ENCODE assay signal across 11 cellular contexts in the genomic region with DNA sequence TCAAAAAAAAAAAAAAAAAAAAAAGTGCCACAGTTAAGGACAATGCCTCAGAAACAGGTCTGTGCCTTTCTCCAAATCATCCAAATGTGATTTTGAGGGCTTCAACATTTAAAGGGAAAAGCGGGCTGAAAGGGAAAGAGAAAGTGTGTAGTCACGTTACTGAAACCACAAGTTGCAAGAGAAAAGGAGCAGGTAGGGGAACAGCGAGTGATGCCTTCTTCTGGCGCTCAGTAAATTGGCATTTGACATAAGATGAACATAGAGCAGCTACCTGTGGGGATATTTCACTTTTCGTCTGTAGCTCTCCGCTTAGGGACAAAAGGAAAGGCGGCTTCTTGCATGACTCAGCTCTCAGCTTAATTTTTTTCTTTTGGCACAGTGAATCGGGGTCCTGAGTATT. TPM values are rescaled to one million over a fixed set of nuclear protein-coding genes. Genes with fewer than 3 reads are reported as not detected.
DNase-seq lines count a peak whose midpoint lies in the region; ATAC-seq lines count a peak whose summit lies in the region.
"Had no signal": no experiment of that assay in that cellular context is flagged by ENCODE, and none has a peak within 500 bp of the region (broad histone marks: within the 10 kb centered on the region; RNA-seq: fewer than 3 reads in every experiment).

No MANE protein-coding gene starts in this region.

- no peaks in the 10 kb centered on the region for H3K9me3 Mint-ChIP-seq in activated T-cell treated with anti-CD3 and anti-CD28 coated beads, Interleukin-2, amount 50 U/mL, for 4 hours
- no peaks in the 10 kb centered on the region for H3K9me3 Mint-ChIP-seq in activated T-helper 17 cell treated with anti-CD3 and anti-CD28 coated beads, Interleukin-2, amount 50 U/mL, for 72 hours

- intact Hi-C loops in sciatic nerve (cut with DNase I): no loop called here

- H3K27ac Mint-ChIP-seq in activated T-helper 17 cell treated with anti-CD3 and anti-CD28 coated beads, Interleukin-2, amount 50 U/mL, for 72 hours: peak overlapping the region; percentile 47

- H3K36me3 Mint-ChIP-seq in activated T-cell treated with anti-CD3 and anti-CD28 coated beads, Interleukin-2, amount 50 U/mL, for 4 hours (ENCODE audit: insufficient read depth): no peaks in the 10 kb centered on the region
- H3K36me3 Mint-ChIP-seq in activated T-helper 17 cell treated with anti-CD3 and anti-CD28 coated beads, Interleukin-2, amount 50 U/mL, for 72 hours (ENCODE audit: low read depth): no peaks in the 10 kb centered on the region

- peaks cover 29% of the 10 kb centered on the region for H3K4me1 Mint-ChIP-seq in activated T-cell treated with anti-CD3 and anti-CD28 coated beads, Interleukin-2, amount 50 U/mL, for 4 hours (ENCODE audit: low read depth)
- peaks cover 12% of the 10 kb centered on the region for H3K4me1 Mint-ChIP-seq in activated T-helper 17 cell treated with anti-CD3 and anti-CD28 coated beads, Interleukin-2, amount 50 U/mL, for 72 hours

- peak overlapping the region; percentile 81 for H3K4me3 Mint-ChIP-seq in activated T-cell treated with anti-CD3 and anti-CD28 coated beads, Interleukin-2, amount 50 U/mL, for 4 hours
- H3K4me3 Mint-ChIP-seq in activated T-helper 17 cell treated with anti-CD3 and anti-CD28 coated beads, Interleukin-2, amount 50 U/mL, for 72 hours: peak overlapping the region; percentile 75

- ATAC-seq in activated T-cell treated with anti-CD3 and anti-CD28 coated beads, Interleukin-2, amount 50 U/mL, for 4 hours: peak; percentile 67 to 71
- ATAC-seq in HG03095 (IDR thresholded peaks at IDR 0.05; ENCODE audit: unreplicated experiment) (peak; percentile 47), sciatic nerve (peak; percentile 17), HG03097 (IDR thresholded peaks at IDR 0.05; ENCODE audit: low FRiP score, unreplicated experiment) (no peak)
- peak; percentile 48 for ATAC-seq in activated T-helper 17 cell treated with anti-CD3 and anti-CD28 coated beads, Interleukin-2, amount 50 U/mL, for 72 hours (replicated peaks)

- DNase-seq in activated T-cell treated with anti-CD3 and anti-CD28 coated beads, Interleukin-2, amount 50 U/mL, for 4 hours: no peak
- DNase-seq in activated T-cell treated with anti-CD3 and anti-CD28 coated beads, Interleukin-2, amount 50 U/mL, for 1 hour: no peak
- no peak for DNase-seq in sciatic nerve (ENCODE audit: low spot score)
- no peak for DNase-seq in islet precursor cell
- no peak for DNase-seq in iPS-NIHi7 (ENCODE audit: extremely low spot score)
- DNase-seq: NCI-H1436, NCI-H774 had no signal

- H3K27me3 Mint-ChIP-seq in activated T-cell treated with anti-CD3 and anti-CD28 coated beads, Interleukin-2, amount 50 U/mL, for 4 hours (ENCODE audit: low read depth): no peaks in the 10 kb centered on the region
- H3K27me3 Mint-ChIP-seq in activated T-helper 17 cell treated with anti-CD3 and anti-CD28 coated beads, Interleukin-2, amount 50 U/mL, for 72 hours: no peaks in the 10 kb centered on the region

RNA-seq across cellular contexts. Expression of a gene that starts 11.1 kb away (rescaled TPM):
- total RNA-seq in activated T-cell treated with anti-CD3 and anti-CD28 coated beads, Interleukin-2, amount 50 U/mL, for 4 hours: not detected
- 1 to 10 TPM in 1 of 2 donors, under 1 TPM in 1; 0.78 to 1.3 TPM for total RNA-seq in activated T-helper 17 cell treated with anti-CD3 and anti-CD28 coated beads, Interleukin-2, amount 50 U/mL, for 72 hours
- total RNA-seq in sciatic nerve: 1.5 TPM
- total RNA-seq: fibroblast of villous mesenchyme had no signal

RNA-seq across cellular contexts. Expression of a gene that starts 14.2 kb away (rescaled TPM):
- total RNA-seq in activated T-cell treated with anti-CD3 and anti-CD28 coated beads, Interleukin-2, amount 50 U/mL, for 4 hours: 10 to 100 TPM; 49.3 to 53.0 (median 51.4) TPM
- 10 to 100 TPM; 46.7 to 64.1 TPM for total RNA-seq in activated T-helper 17 cell treated with anti-CD3 and anti-CD28 coated beads, Interleukin-2, amount 50 U/mL, for 72 hours
- 44.5 TPM for total RNA-seq in sciatic nerve

RNA-seq across cellular contexts. Expression of a gene that starts 24.1 kb away (rescaled TPM):
- 1 to 10 TPM; 1.4 to 3.1 (median 2.3) TPM for total RNA-seq in activated T-cell treated with anti-CD3 and anti-CD28 coated beads, Interleukin-2, amount 50 U/mL, for 4 hours
- 10 to 100 TPM; 15.8 to 15.9 TPM for total RNA-seq in activated T-helper 17 cell treated with anti-CD3 and anti-CD28 coated beads, Interleukin-2, amount 50 U/mL, for 72 hours
- total RNA-seq in sciatic nerve: 6.2 TPM

RNA-seq across cellular contexts. Expression of a gene that starts 37.9 kb away (rescaled TPM):
- 10 to 100 TPM; 52.4 to 63.6 (median 53.2) TPM for total RNA-seq in activated T-cell treated with anti-CD3 and anti-CD28 coated beads, Interleukin-2, amount 50 U/mL, for 4 hours
- total RNA-seq in activated T-helper 17 cell treated with anti-CD3 and anti-CD28 coated beads, Interleukin-2, amount 50 U/mL, for 72 hours: 100 to 1,000 TPM; 117 to 155 TPM
- 36.9 TPM for total RNA-seq in sciatic nerve

RNA-seq across cellular contexts. Expression of a gene that starts 40.4 kb away (rescaled TPM):
- total RNA-seq in activated T-cell treated with anti-CD3 and anti-CD28 coated beads, Interleukin-2, amount 50 U/mL, for 4 hours: 1 to 10 TPM; 3.6 to 4.6 (median 3.8) TPM
- total RNA-seq in activated T-helper 17 cell treated with anti-CD3 and anti-CD28 coated beads, Interleukin-2, amount 50 U/mL, for 72 hours: 1 to 10 TPM; 5.7 to 6.6 TPM
- 44.2 TPM for total RNA-seq in sciatic nerve
